In the genomic region with DNA sequence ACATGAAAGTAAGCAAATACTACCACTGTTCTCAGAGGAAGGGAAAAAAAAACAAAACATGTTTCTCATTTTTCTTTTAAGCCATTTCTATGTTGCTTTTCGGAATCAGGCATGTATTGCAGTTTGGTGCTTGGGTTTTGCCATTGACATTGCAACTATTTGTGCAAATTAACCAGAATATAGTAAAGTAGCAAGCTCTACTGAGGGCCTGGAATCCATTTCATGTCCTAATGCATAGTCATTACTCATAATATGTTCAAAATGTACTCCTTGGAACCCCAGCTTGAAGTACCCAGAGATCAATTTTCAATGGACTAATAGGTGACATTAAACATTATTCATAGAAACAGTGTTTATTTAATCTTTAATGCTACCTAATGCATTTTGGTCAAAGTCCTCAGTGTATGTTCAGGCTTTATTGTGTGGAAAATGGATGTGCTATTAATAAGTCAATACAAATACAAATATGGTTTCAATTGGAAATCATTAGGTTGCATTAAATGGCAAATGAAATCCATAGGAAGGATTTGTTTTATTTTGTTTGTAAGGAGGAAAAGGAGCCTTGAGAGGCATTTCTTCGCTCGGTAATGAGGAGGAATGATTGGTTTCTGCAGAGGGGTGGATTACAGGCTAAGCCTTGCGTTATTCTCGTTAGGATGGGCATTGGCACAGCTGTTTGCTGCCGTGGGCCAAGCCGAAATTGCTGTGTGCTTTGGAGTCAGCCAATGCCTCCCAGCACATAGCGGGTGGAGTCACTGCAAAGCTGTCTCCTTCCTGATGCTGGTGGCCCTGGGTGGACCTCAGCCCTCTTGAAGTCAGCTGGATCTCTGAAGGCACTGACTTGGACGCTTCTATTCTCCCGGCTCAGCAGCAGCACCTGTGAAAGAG, we compare ENCODE assay signal across 2 cellular contexts.
TF ChIP-seq lines count a peak whose summit lies in the region.

No MANE protein-coding gene starts in this region.

TF ChIP-seq in GM23338, 12 proteins besides CTCF, POLR2A, EP300 and RAD21:
- TF ChIP-seq EZH2phosphoT487 (IDR thresholded peaks at IDR 0.05; ENCODE audit: unreplicated experiment) (no peak), POLR2AphosphoS5 (IDR thresholded peaks at IDR 0.05; ENCODE audit: low read depth) (no peak), ZNF114 (CRISPR knock-in tag; IDR thresholded peaks at IDR 0.05) (no peak), JUNB (IDR thresholded peaks at IDR 0.05; ENCODE audit: unreplicated experiment) (no peak)

TF ChIP-seq in H1, 55 proteins besides CTCF, POLR2A, EP300 and RAD21:
- TF ChIP-seq KDM5A (IDR thresholded peaks at IDR 0.05; ENCODE audit: low read length) = no peak
TF ChIP-seq in H1: peak in this region for 0.
